10 cellular contexts compared by ENCODE assay signal in the genomic region with DNA sequence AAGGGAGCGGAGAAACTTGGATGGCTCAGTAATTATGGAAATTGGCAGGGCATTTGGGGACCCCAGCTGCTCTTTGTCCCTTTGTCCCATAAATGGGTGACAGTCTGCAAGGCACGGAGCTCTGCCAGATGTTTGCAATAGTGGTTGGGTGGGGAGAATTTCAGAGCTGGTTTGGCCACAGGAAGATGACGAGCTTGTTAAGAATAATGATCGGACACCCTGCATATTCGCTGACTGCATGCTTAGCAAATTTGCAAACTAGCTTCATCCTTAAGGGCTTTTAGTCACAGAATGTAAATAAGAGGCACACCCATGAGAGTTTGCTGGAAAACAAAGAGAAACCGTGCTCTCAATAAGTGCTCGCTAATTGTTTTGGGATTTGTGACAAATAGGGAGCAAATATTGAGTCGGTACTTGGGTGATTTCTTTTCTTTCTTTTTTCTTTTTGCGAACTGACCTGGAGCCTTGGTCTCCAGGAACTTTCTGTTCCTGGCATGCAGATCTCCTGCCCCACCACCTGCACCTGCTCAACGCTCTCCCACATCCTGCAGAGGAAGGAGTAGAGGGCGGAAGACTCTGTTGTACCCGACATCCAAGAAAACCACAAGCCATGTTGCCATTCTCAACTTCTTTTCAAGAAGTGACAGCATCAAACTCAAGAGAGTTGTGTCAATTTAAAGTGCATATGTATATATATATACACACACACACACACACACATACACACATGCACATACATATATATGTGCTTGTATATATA.
DNase-seq lines count a peak whose midpoint lies in the region; ATAC-seq, FAIRE-seq and TF ChIP-seq lines count a peak whose summit lies in the region.
"Had no signal": no experiment of that assay in that cellular context is flagged by ENCODE, and none has a peak within 500 bp of the region (broad histone marks: within the 10 kb centered on the region; RNA-seq: fewer than 3 reads in every experiment).

No MANE protein-coding gene starts in this region.

- H3K4me1 ChIP-seq in small intestine (ENCODE audit: control insufficient read depth in 2 of 2, insufficient read depth in 1 of 2, low read depth in 1 of 2, low read length in 1 of 2) (peaks cover 0 to 9% of the 10 kb centered on the region in 2 donors), aorta (ENCODE audit: control insufficient read depth in 1 of 2, insufficient read depth in 2 of 2, low read length in 2 of 2) (no peaks in the 10 kb centered on the region)

- H3K4me3 Mint-ChIP-seq in activated T-cell treated with anti-CD3 and anti-CD28 coated beads, Interleukin-2, amount 50 U/mL, for 24 hours = peak overlapping the region; percentile 56
- peak overlapping the region; percentile 59 for H3K4me3 Mint-ChIP-seq in activated naive CD8-positive, alpha-beta T cell treated with anti-CD3 and anti-CD28 coated beads, Interleukin-2, amount 50 U/mL, for 24 hours

- DNase-seq in activated T-cell treated with anti-CD3 and anti-CD28 coated beads, Interleukin-2, amount 50 U/mL, for 24 hours = no peak
- no peak for DNase-seq in activated T-cell treated with anti-CD3 and anti-CD28 coated beads, Interleukin-2, amount 50 U/mL, for 1 hour
- DNase-seq in Jurkat, Clone E6-1 (ENCODE audit: low read depth, low spot score) = peak; percentile 98
- no peak for DNase-seq in activated naive CD8-positive, alpha-beta T cell treated with anti-CD3 and anti-CD28 coated beads, Interleukin-2, amount 50 U/mL, for 24 hours
- DNase-seq in small intestine (peak; percentile 25), aorta (no peak), H54 (ENCODE audit: insufficient read length, low spot score) (no peak)
- DNase-seq: activated effector memory CD4-positive, alpha-beta T cell treated with anti-CD3 and anti-CD28 coated beads, Interleukin-2, amount 50 U/mL, for 16 hours had no signal

- H3K36me3 ChIP-seq in small intestine (ENCODE audit: control insufficient read depth in 2 of 2, insufficient read depth in 2 of 2, low read length in 2 of 2) = no peaks in the 10 kb centered on the region
- H3K36me3 ChIP-seq in aorta (ENCODE audit: control insufficient read depth in 1 of 2, insufficient read depth in 2 of 2, low read length in 1 of 2) = no peaks in the 10 kb centered on the region

- H3K9me3 Mint-ChIP-seq in activated T-cell treated with anti-CD3 and anti-CD28 coated beads, Interleukin-2, amount 50 U/mL, for 24 hours = peaks cover 9% of the 10 kb centered on the region
- H3K9me3 Mint-ChIP-seq in activated naive CD8-positive, alpha-beta T cell treated with anti-CD3 and anti-CD28 coated beads, Interleukin-2, amount 50 U/mL, for 24 hours = peaks cover 11% of the 10 kb centered on the region

- H3K27ac Mint-ChIP-seq in activated T-cell treated with anti-CD3 and anti-CD28 coated beads, Interleukin-2, amount 50 U/mL, for 24 hours = no peak overlapping the region
- H3K27ac Mint-ChIP-seq in activated naive CD8-positive, alpha-beta T cell treated with anti-CD3 and anti-CD28 coated beads, Interleukin-2, amount 50 U/mL, for 24 hours = peak overlapping the region; percentile 39
- H3K27ac Mint-ChIP-seq: CD14-positive monocyte had no signal

- no peak for FAIRE-seq in small intestine (lab: Jason Lieb, UNC)
- FAIRE-seq in H54 (lab: Jason Lieb, UNC) = no peak

- H3K27me3 Mint-ChIP-seq in activated T-cell treated with anti-CD3 and anti-CD28 coated beads, Interleukin-2, amount 50 U/mL, for 24 hours = no peaks in the 10 kb centered on the region
- H3K27me3 Mint-ChIP-seq in activated naive CD8-positive, alpha-beta T cell treated with anti-CD3 and anti-CD28 coated beads, Interleukin-2, amount 50 U/mL, for 24 hours = no peaks in the 10 kb centered on the region

- WGBS in small intestine, 3 donors = 48 to 68% (median 59%) methylated on average over 12 of the region's 12 CpGs
- WGBS in aorta, 2 donors = 85 to 88% methylated on average over 12 of the region's 12 CpGs

- H3K27me3 ChIP-seq in small intestine (ENCODE audit: control insufficient read depth in 2 of 2, insufficient read depth in 2 of 2, low read length in 2 of 2) (no peaks in the 10 kb centered on the region), aorta (ENCODE audit: control insufficient read depth in 1 of 2, insufficient read depth in 2 of 2, low read length in 1 of 2) (no peaks in the 10 kb centered on the region)

- peaks cover 9% of the 10 kb centered on the region for H3K36me3 Mint-ChIP-seq in activated T-cell treated with anti-CD3 and anti-CD28 coated beads, Interleukin-2, amount 50 U/mL, for 24 hours (ENCODE audit: low read depth)
- peaks cover 7% of the 10 kb centered on the region for H3K36me3 Mint-ChIP-seq in activated naive CD8-positive, alpha-beta T cell treated with anti-CD3 and anti-CD28 coated beads, Interleukin-2, amount 50 U/mL, for 24 hours (ENCODE audit: low read depth)

- H3K9me3 ChIP-seq in small intestine (ENCODE audit: control insufficient read depth, low read depth) (no peaks in the 10 kb centered on the region), aorta (ENCODE audit: control insufficient read depth, low read length) (no peaks in the 10 kb centered on the region)

- intact Hi-C loops in aorta (cut with DNase I) = no loop called here

- H3K4me3 ChIP-seq in Jurkat, Clone E6-1 (ENCODE audit: low read length) = peak overlapping the region; percentile 45
- no peak overlapping the region for H3K4me3 ChIP-seq in small intestine (ENCODE audit: low read depth in 1 of 2, low read length in 2 of 2)
- no peak overlapping the region for H3K4me3 ChIP-seq in aorta (ENCODE audit: low read length in 2 of 2)

- peak overlapping the region in 1 of 2 donors; percentile 17 for H3K27ac ChIP-seq in small intestine (ENCODE audit: low read depth in 1 of 2, low read length in 1 of 2)
- H3K27ac ChIP-seq in aorta (ENCODE audit: low read depth in 1 of 2, low read length in 2 of 2) = no peak overlapping the region

- no peak for TF ChIP-seq POLR2A in H54 (IDR thresholded peaks at IDR 0.05; ENCODE audit: low read depth, low read length)

- ATAC-seq in activated naive CD8-positive, alpha-beta T cell treated with anti-CD3 and anti-CD28 coated beads, Interleukin-2, amount 50 U/mL, for 24 hours = peak; percentile 61
- ATAC-seq in aorta (ENCODE audit: low FRiP score) (no peak), HG02759 (IDR thresholded peaks at IDR 0.05; ENCODE audit: unreplicated experiment) (no peak)

- peaks cover 65% of the 10 kb centered on the region for H3K4me1 Mint-ChIP-seq in activated T-cell treated with anti-CD3 and anti-CD28 coated beads, Interleukin-2, amount 50 U/mL, for 24 hours (ENCODE audit: low read depth)
- peaks cover 61% of the 10 kb centered on the region for H3K4me1 Mint-ChIP-seq in activated naive CD8-positive, alpha-beta T cell treated with anti-CD3 and anti-CD28 coated beads, Interleukin-2, amount 50 U/mL, for 24 hours

Comparison
In these comparisons a context has a peak if more than half of its experiments do, and no peak if none do; other contexts are left out.
1. DNase-seq: peak in Jurkat, Clone E6-1 (single experiment) and small intestine (single experiment); none in activated T-cell treated with anti-CD3 and anti-CD28 coated beads, Interleukin-2, amount 50 U/mL, for 24 hours (single experiment), activated T-cell treated with anti-CD3 and anti-CD28 coated beads, Interleukin-2, amount 50 U/mL, for 1 hour (single experiment), activated naive CD8-positive, alpha-beta T cell treated with anti-CD3 and anti-CD28 coated beads, Interleukin-2, amount 50 U/mL, for 24 hours (single experiment), aorta (0 of 2) and H54 (single experiment).